ENCODE assay signal across 1 cellular context in genomic region chr12:74145328-74145727, GRCh38.
TF ChIP-seq lines count a peak whose summit lies in the region.

No MANE protein-coding gene starts in this region.

TF ChIP-seq in K562, 482 proteins besides CTCF, POLR2A, EP300 and RAD21 (continued from another document):
- TF ChIP-seq THAP7 (CRISPR knock-in tag; IDR thresholded peaks at IDR 0.05) (no peak), CHD1 (IDR thresholded peaks at IDR 0.05; ENCODE audit: low read length) (no peak), ZNF124 (CRISPR knock-in tag; IDR thresholded peaks at IDR 0.05) (no peak), ZNF75A (CRISPR knock-in tag; IDR thresholded peaks at IDR 0.05) (no peak), ZFPM2 (CRISPR knock-in tag; IDR thresholded peaks at IDR 0.05) (no peak), NKRF (IDR thresholded peaks at IDR 0.05; ENCODE audit: borderline replicate concordance) (no peak), NFE2 (IDR thresholded peaks at IDR 0.05; ENCODE audit: low read depth) (peak; percentile 58), NR1H2 (CRISPR knock-in tag; IDR thresholded peaks at IDR 0.05) (no peak), ZBTB34 (CRISPR knock-in tag; IDR thresholded peaks at IDR 0.05) (no peak), HDAC6 (IDR thresholded peaks at IDR 0.05; ENCODE audit: low read depth, low read length) (no peak), ZNF232 (CRISPR knock-in tag; IDR thresholded peaks at IDR 0.05) (no peak), KDM4B (IDR thresholded peaks at IDR 0.05; ENCODE audit: borderline replicate concordance in 2 of 2, low read depth in 1 of 2) (no peak), ZNF316 (IDR thresholded peaks at IDR 0.05) (peak; percentile 64), ZNF76 (CRISPR knock-in tag; IDR thresholded peaks at IDR 0.05; ENCODE audit: borderline replicate concordance) (no peak), RFX1 (IDR thresholded peaks at IDR 0.05) (no peak), SRSF9 (IDR thresholded peaks at IDR 0.05; ENCODE audit: borderline replicate concordance, low read depth, low read length) (no peak), ZNF212 (CRISPR knock-in tag; IDR thresholded peaks at IDR 0.05) (no peak), GATAD2B (IDR thresholded peaks at IDR 0.05; ENCODE audit: borderline replicate concordance) (no peak), PRDM10 (IDR thresholded peaks at IDR 0.05; ENCODE audit: partially characterized antibody) (no peak), KAT7 (CRISPR knock-in tag; IDR thresholded peaks at IDR 0.05; ENCODE audit: borderline replicate concordance) (no peak), SAP30 (IDR thresholded peaks at IDR 0.05; ENCODE audit: borderline replicate concordance, insufficient read depth, low read depth, low read length, poor library complexity, severe bottlenecking) (no peak), MEIS2 (IDR thresholded peaks at IDR 0.05; ENCODE audit: partially characterized antibody) (peak; percentile 36), ZBTB2 (IDR thresholded peaks at IDR 0.05) (no peak), FOXK1 (CRISPR knock-in tag; IDR thresholded peaks at IDR 0.05; ENCODE audit: borderline replicate concordance) (no peak), MCM2 (IDR thresholded peaks at IDR 0.05; ENCODE audit: low read depth) (no peak), ZNF57 (CRISPR knock-in tag; IDR thresholded peaks at IDR 0.05) (no peak), GTF2B (IDR thresholded peaks at IDR 0.05; ENCODE audit: extremely low read depth, insufficient read length) (no peak), KLF16 (IDR thresholded peaks at IDR 0.05) (no peak), DACH1 (IDR thresholded peaks at IDR 0.05; ENCODE audit: partially characterized antibody) (no peak), POLR2AphosphoS2 (IDR thresholded peaks at IDR 0.05; ENCODE audit: low read length) (no peak), C11orf30 (IDR thresholded peaks at IDR 0.05; ENCODE audit: low read depth) (peak; percentile 61), ZNF830 (CRISPR knock-in tag; IDR thresholded peaks at IDR 0.05) (no peak)
TF ChIP-seq in K562: peak in this region for 6.
